ENCODE assay signal across 1 cellular context in genomic region chr11:67633758-67634365, GRCh38.
TF ChIP-seq lines count a peak whose summit lies in the region.

No MANE protein-coding gene starts in this region.

TF ChIP-seq in HepG2, 621 proteins besides CTCF, POLR2A, EP300 and RAD21 (continued from another document):
- TF ChIP-seq HMGXB3 (CRISPR knock-in tag; IDR thresholded peaks at IDR 0.05; ENCODE audit: borderline replicate concordance) (no peak), ZNF432 (CRISPR knock-in tag; IDR thresholded peaks at IDR 0.05; ENCODE audit: borderline replicate concordance) (no peak), XRCC5 (optimal IDR thresholded peaks at IDR 0.05; ENCODE audit: low read length) (no peak), NONO (IDR thresholded peaks at IDR 0.05) (no peak), NONO (CRISPR knock-in tag; conservative IDR thresholded peaks at IDR 0.05) (0 out of 2 replicates have a peak, but pooled peaks have one; percentile 51), ETV5 (CRISPR knock-in tag; IDR thresholded peaks at IDR 0.05; ENCODE audit: borderline replicate concordance) (peak; percentile 58; the same call in 1 of the 2 replicates), ZNF549 (CRISPR knock-in tag; IDR thresholded peaks at IDR 0.05) (no peak), PRPF4 (IDR thresholded peaks at IDR 0.05; ENCODE audit: low read depth, low read length, poor library complexity, severe bottlenecking) (no peak), SOX13 (IDR thresholded peaks at IDR 0.05) (no peak; the same call in 1 of the 2 replicates), SOX13 (CRISPR knock-in tag; conservative IDR thresholded peaks at IDR 0.05 in 1 of 2, IDR thresholded peaks at IDR 0.05 in 1 of 2) (no peak), HNF4G (IDR thresholded peaks at IDR 0.05; ENCODE audit: borderline replicate concordance, low read depth, low read length) (peak; percentile 62), HNF4G (CRISPR knock-in tag; IDR thresholded peaks at IDR 0.05; ENCODE audit: borderline replicate concordance, low read depth) (no peak), ZNF337 (CRISPR knock-in tag; IDR thresholded peaks at IDR 0.05; ENCODE audit: borderline replicate concordance, low read depth) (no peak), FOXA1 (IDR thresholded peaks at IDR 0.05) (no peak), FOXA1 (CRISPR knock-in tag; IDR thresholded peaks at IDR 0.05) (no peak), WIZ (CRISPR knock-in tag; IDR thresholded peaks at IDR 0.05) (no peak), KAT7 (CRISPR knock-in tag; IDR thresholded peaks at IDR 0.05; ENCODE audit: borderline replicate concordance) (no peak), REL (CRISPR knock-in tag; conservative IDR thresholded peaks at IDR 0.05) (no peak), KLF15 (CRISPR knock-in tag; IDR thresholded peaks at IDR 0.05; ENCODE audit: borderline replicate concordance) (no peak)
